28 cellular contexts compared by ENCODE assay signal in the genomic region with DNA sequence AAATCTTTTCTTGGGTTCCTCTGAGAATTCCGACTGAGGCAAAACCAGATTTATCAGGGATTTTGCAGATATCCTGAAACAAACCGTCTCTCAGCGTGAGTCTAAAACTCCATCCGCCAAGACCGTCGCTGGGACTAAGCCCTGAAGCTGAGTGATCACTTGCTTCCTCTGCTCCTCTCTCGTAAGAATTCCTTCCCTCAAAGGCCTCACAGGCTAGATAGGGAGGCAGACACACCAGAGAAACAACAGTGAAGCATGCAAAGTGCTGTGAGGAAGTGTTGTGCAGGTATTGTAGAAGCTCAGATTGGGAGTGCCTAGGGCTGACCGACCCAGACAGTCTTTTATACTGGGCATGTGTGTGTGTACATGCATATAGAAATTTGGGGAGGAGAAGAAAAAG.
"Had no signal": no experiment of that assay in that cellular context is flagged by ENCODE, and none has a peak within 500 bp of the region (broad histone marks: within the 10 kb centered on the region; RNA-seq: fewer than 3 reads in every experiment).

No MANE protein-coding gene starts in this region.

- H3K4me3 ChIP-seq: ovary, psoas muscle, right lobe of liver, sigmoid colon, stomach, thoracic aorta, thyroid gland, tibial nerve, upper lobe of left lung, vagina had no signal

- H3K27me3 Mint-ChIP-seq: natural killer cell treated with Interleukin-12 subunit alpha and Interleukin-12 subunit beta and Interleukin-15 and Interleukin-18, amount 100 ng/mL, for 72 hours; stimulated activated naive CD8-positive, alpha-beta T cell treated with anti-CD3 and anti-CD28 coated beads, Interleukin-15, Interleukin-2, amounts not matched to agents 100 ng/mL and 50 ng/mL, for 24 hours had no signal

- H3K27me3 ChIP-seq: ovary, right lobe of liver, sigmoid colon, stomach, thyroid gland, tibial nerve, upper lobe of left lung, vagina had no signal

- H3K4me1 Mint-ChIP-seq: nephron progenitor cell; stimulated activated effector memory CD8-positive, alpha-beta T cell treated with anti-CD3 and anti-CD28 coated beads, Interleukin-12 subunit alpha, Interleukin-12 subunit beta, amount 100 ng/mL, for 72 hours; stimulated activated naive B cell treated with anti-CD40 and anti-IgM and Interleukin-4, amounts not matched to agents 10 μg/mL and 1 μg/mL and 100 μg/mL, for 72 hours had no signal

- DNase-seq: nephron progenitor cell; occipital lobe; ovary; posterior cingulate gyrus; psoas muscle; right cardiac atrium; right lobe of liver; sigmoid colon; small intestine; stimulated activated CD4-positive, alpha-beta T cell treated with anti-CD3 and anti-CD28 coated beads, Interleukin-15, amount 100 ng/mL, for 24 hours; stimulated activated CD4-positive, alpha-beta T cell treated with anti-CD3 and anti-CD28 coated beads, Interleukin-2, amount 100 ng/mL, for 24 hours; stimulated activated CD4-positive, alpha-beta T cell treated with anti-CD3 and anti-CD28 coated beads, Interleukin-2, amount 100 ng/mL, for 48 hours; stimulated activated CD4-positive, alpha-beta T cell treated with anti-CD3 and anti-CD28 coated beads, Interleukin-4, amount 100 ng/mL, for 24 hours; stimulated activated naive B cell treated with anti-CD40 and anti-IgM and Interleukin-4, amounts not matched to agents 10 μg/mL and 1 μg/mL and 100 μg/mL, for 72 hours; stimulated activated naive CD4-positive, alpha-beta T cell treated with Interleukin-2 at 50 U/mL for 16 hours; stomach; thyroid gland; trophoblast cell; upper lobe of left lung had no signal

- H3K36me3 Mint-ChIP-seq: natural killer cell treated with Interleukin-12 subunit alpha and Interleukin-12 subunit beta and Interleukin-15 and Interleukin-18, amount 100 ng/mL, for 72 hours; stimulated activated effector memory CD8-positive, alpha-beta T cell treated with anti-CD3 and anti-CD28 coated beads, Interleukin-12 subunit alpha, Interleukin-12 subunit beta, amount 100 ng/mL, for 72 hours; stimulated activated naive B cell treated with anti-CD40 and anti-IgM and Interleukin-4, amounts not matched to agents 10 μg/mL and 1 μg/mL and 100 μg/mL, for 72 hours had no signal

- H2AFZ ChIP-seq: parathyroid adenoma had no signal

- ATAC-seq: natural killer cell treated with Interleukin-12 subunit alpha and Interleukin-12 subunit beta and Interleukin-15 and Interleukin-18, amount 100 ng/mL, for 72 hours; psoas muscle; right cardiac atrium; right lobe of liver; stimulated activated effector memory CD8-positive, alpha-beta T cell treated with anti-CD3 and anti-CD28 coated beads, Interleukin-12 subunit alpha, Interleukin-12 subunit beta, amount 100 ng/mL, for 72 hours; stimulated activated naive B cell treated with anti-CD40 and anti-IgM and Interleukin-4, amounts not matched to agents 10 μg/mL and 1 μg/mL and 100 μg/mL, for 72 hours had no signal

- H3K4me3 Mint-ChIP-seq: natural killer cell treated with Interleukin-12 subunit alpha and Interleukin-12 subunit beta and Interleukin-15 and Interleukin-18, amount 100 ng/mL, for 72 hours; nephron progenitor cell; neural crest cell; stimulated activated effector memory CD8-positive, alpha-beta T cell treated with anti-CD3 and anti-CD28 coated beads, Interleukin-12 subunit alpha, Interleukin-12 subunit beta, amount 100 ng/mL, for 72 hours; stimulated activated naive B cell treated with anti-CD40 and anti-IgM and Interleukin-4, amounts not matched to agents 10 μg/mL and 1 μg/mL and 100 μg/mL, for 72 hours; stimulated activated naive CD8-positive, alpha-beta T cell treated with anti-CD3 and anti-CD28 coated beads, Interleukin-15, Interleukin-2, amounts not matched to agents 100 ng/mL and 50 ng/mL, for 24 hours had no signal

- H3K9me3 Mint-ChIP-seq: nephron progenitor cell; neural crest cell; stimulated activated naive B cell treated with anti-CD40 and anti-IgM and Interleukin-4, amounts not matched to agents 10 μg/mL and 1 μg/mL and 100 μg/mL, for 72 hours had no signal

- H3K27ac ChIP-seq: ovary, parathyroid adenoma, psoas muscle, right lobe of liver, sigmoid colon, stomach, thoracic aorta, thyroid gland, tibial nerve, upper lobe of left lung, vagina had no signal

- H3K27ac Mint-ChIP-seq: natural killer cell treated with Interleukin-12 subunit alpha and Interleukin-12 subunit beta and Interleukin-15 and Interleukin-18, amount 100 ng/mL, for 72 hours; nephron progenitor cell; progenitor cell of endocrine pancreas; stimulated activated effector memory CD8-positive, alpha-beta T cell treated with anti-CD3 and anti-CD28 coated beads, Interleukin-12 subunit alpha, Interleukin-12 subunit beta, amount 100 ng/mL, for 72 hours; stimulated activated naive B cell treated with anti-CD40 and anti-IgM and Interleukin-4, amounts not matched to agents 10 μg/mL and 1 μg/mL and 100 μg/mL, for 72 hours; stimulated activated naive CD8-positive, alpha-beta T cell treated with anti-CD3 and anti-CD28 coated beads, Interleukin-15, Interleukin-2, amounts not matched to agents 100 ng/mL and 50 ng/mL, for 24 hours had no signal

- H3K9ac ChIP-seq: parathyroid adenoma had no signal

- H3K36me3 ChIP-seq: ovary, right lobe of liver, sigmoid colon, stomach, thoracic aorta, thyroid gland, tibial nerve, upper lobe of left lung, vagina had no signal

- H3K4me1 ChIP-seq: parathyroid adenoma, psoas muscle, right lobe of liver, sigmoid colon, stomach, thyroid gland, upper lobe of left lung, vagina had no signal

- H3K79me2 ChIP-seq: parathyroid adenoma had no signal

- H3K9me3 ChIP-seq: ovary, psoas muscle, right lobe of liver, sigmoid colon, stomach, thoracic aorta, thyroid gland, tibial nerve, upper lobe of left lung, vagina had no signal
